Comparison of ENCODE assay signal across 15 cellular contexts in genomic region chr19:2138061-2138728, GRCh38. TPM values are rescaled to one million over a fixed set of nuclear protein-coding genes. Genes with fewer than 3 reads are reported as not detected.
A peak's percentile ranks its signal among the peaks of the same experiment; 100 is the strongest.
DNase-seq lines count a peak whose midpoint lies in the region; ATAC-seq and TF ChIP-seq lines count a peak whose summit lies in the region.
"Had no signal": no experiment of that assay in that cellular context is flagged by ENCODE, and none has a peak within 500 bp of the region (broad histone marks: within the 10 kb centered on the region; RNA-seq: fewer than 3 reads in every experiment).

No MANE protein-coding gene starts in this region.

- H3K27me3 Mint-ChIP-seq in endodermal cell (ENCODE audit: insufficient read depth) (no peaks in the 10 kb centered on the region), nephron progenitor cell (ENCODE audit: low read depth, poor library complexity) (no peaks in the 10 kb centered on the region)

- H3K9ac ChIP-seq in endodermal cell (ENCODE audit: extremely low read depth, low read length, poor library complexity, severe bottlenecking), result no peak overlapping the region

- no peak for ATAC-seq in HG03097 (IDR thresholded peaks at IDR 0.05; ENCODE audit: low FRiP score, unreplicated experiment)

- intact Hi-C loops in A673 (cut with micrococcal nuclease; ENCODE audit: unreplicated experiment), result no loop called here

- H3K4me3 ChIP-seq in A673 (ENCODE audit: low read depth, low read length, poor library complexity, severe bottlenecking) (no peak overlapping the region), endodermal cell (ENCODE audit: low read length) (no peak overlapping the region)
- no peak overlapping the region for H3K4me3 ChIP-seq in effector memory CD4-positive, alpha-beta T cell (ENCODE audit: insufficient read depth, low read depth, low read length, poor library complexity, severe bottlenecking)
- H3K4me3 ChIP-seq: MG63 had no signal

- no peak for DNase-seq in A673 (ENCODE audit: low spot score)
- no peak for DNase-seq in endodermal cell
- DNase-seq in nephron progenitor cell, result no peak
- no peak for DNase-seq in effector memory CD4-positive, alpha-beta T cell
- no peak for DNase-seq in activated CD4-positive, alpha-beta T cell treated with anti-CD3 and anti-CD28 coated beads, Interleukin-2, amount 50 U/mL, for 4 hours
- no peak for DNase-seq in stimulated activated naive CD4-positive, alpha-beta T cell treated with Interleukin-2 at 50 U/mL for 16 hours (lab: John Stamatoyannopoulos, UW)
- DNase-seq: AML-193, Calu3, MG63, NCI-H1105, NCI-H1694 treated with DMSO at 0.1 percent for 48 hours, NCI-H345, SHP77 treated with DMSO at 0.1 percent for 48 hours had no signal

- H3K4me3 Mint-ChIP-seq in endodermal cell (no peak overlapping the region), nephron progenitor cell (no peak overlapping the region)

- peak overlapping the region; percentile 37 for H3K27ac Mint-ChIP-seq in endodermal cell
- peak overlapping the region; percentile 83 for H3K27ac Mint-ChIP-seq in nephron progenitor cell

- no TSS peak for BruUV-seq in A673 (replicated peaks; lab: Mats Ljungman, UMichigan)

- TF ChIP-seq CTCF in A673 (conservative IDR thresholded peaks at IDR 0.05; ENCODE audit: low read depth, low read length) (no peak), endodermal cell (conservative IDR thresholded peaks at IDR 0.05) (no peak), nephron progenitor cell (IDR thresholded peaks at IDR 0.05) (no peak)

- TF ChIP-seq EP300 in Ishikawa (IDR thresholded peaks at IDR 0.05; ENCODE audit: borderline replicate concordance), result peak; percentile 17; the same call in 1 of the 2 replicates

- no peaks in the 10 kb centered on the region for H3K9me3 Mint-ChIP-seq in endodermal cell
- H3K9me3 Mint-ChIP-seq in nephron progenitor cell, result no peaks in the 10 kb centered on the region

- H3K36me3 Mint-ChIP-seq in endodermal cell (ENCODE audit: low read depth) (peaks cover 44% of the 10 kb centered on the region), nephron progenitor cell (ENCODE audit: low read depth) (peaks cover 50% of the 10 kb centered on the region)

- WGBS in endodermal cell (ENCODE audit: insufficient coverage in 1 of 2, insufficient read length in 1 of 2), 2 experiments, result 91 to 93% methylated on average over 19 to 23 of the region's 23 CpGs

- no peak for TF ChIP-seq RAD21 in Ishikawa (IDR thresholded peaks at IDR 0.05; ENCODE audit: low read depth)

- H3K4me1 Mint-ChIP-seq in endodermal cell (no peaks in the 10 kb centered on the region), nephron progenitor cell (peaks cover 37% of the 10 kb centered on the region)

- CTCF ChIA-PET in A673 (lab: Charles Lee), result no interaction called here

- no peaks in the 10 kb centered on the region for H3K9me3 ChIP-seq in A673 (ENCODE audit: low read depth, low read length, poor library complexity, severe bottlenecking)
- no peaks in the 10 kb centered on the region for H3K9me3 ChIP-seq in endodermal cell (ENCODE audit: control insufficient read depth, low read length)
- no peaks in the 10 kb centered on the region for H3K9me3 ChIP-seq in effector memory CD4-positive, alpha-beta T cell (ENCODE audit: control insufficient read depth, low read length)
- H3K9me3 ChIP-seq: MG63 had no signal

- peak overlapping the region; percentile 33 for H3K27ac ChIP-seq in A673 (ENCODE audit: low read depth, low read length, poor library complexity, severe bottlenecking)
- peak overlapping the region; percentile 8 for H3K27ac ChIP-seq in endodermal cell (ENCODE audit: low read depth, low read length)
- H3K27ac ChIP-seq in effector memory CD4-positive, alpha-beta T cell (ENCODE audit: insufficient read depth, low read length, poor library complexity, severe bottlenecking), result no peak overlapping the region

- H3K4me1 ChIP-seq in A673 (ENCODE audit: insufficient read depth, low read length, poor library complexity, severe bottlenecking) (no peaks in the 10 kb centered on the region), endodermal cell (ENCODE audit: control insufficient read depth, insufficient read depth, low read length) (no peaks in the 10 kb centered on the region)
- no peaks in the 10 kb centered on the region for H3K4me1 ChIP-seq in effector memory CD4-positive, alpha-beta T cell (ENCODE audit: control insufficient read depth, insufficient read depth, low read length, poor library complexity, severe bottlenecking)

- POLR2A ChIA-PET in A673 (lab: Charles Lee; ENCODE audit: low non-redundant PET), result no interaction called here

- H3K36me3 ChIP-seq in A673 (ENCODE audit: insufficient read depth, low read length, poor library complexity, severe bottlenecking) (peaks cover 12% of the 10 kb centered on the region), endodermal cell (ENCODE audit: control insufficient read depth, insufficient read depth, low read length) (peaks cover 49% of the 10 kb centered on the region)
- H3K36me3 ChIP-seq in effector memory CD4-positive, alpha-beta T cell (ENCODE audit: control insufficient read depth, insufficient read depth, low read length), result peaks cover 37% of the 10 kb centered on the region
- H3K36me3 ChIP-seq: MG63 had no signal

- no peaks in the 10 kb centered on the region for H3K27me3 ChIP-seq in A673 (replicated peaks; ENCODE audit: insufficient read depth, low read depth, low read length, poor library complexity)
- no peaks in the 10 kb centered on the region for H3K27me3 ChIP-seq in endodermal cell (ENCODE audit: control insufficient read depth, insufficient read depth, low read length, poor library complexity, severe bottlenecking)
- H3K27me3 ChIP-seq in effector memory CD4-positive, alpha-beta T cell (replicated peaks; ENCODE audit: control insufficient read depth, insufficient read depth, low read length, poor library complexity, severe bottlenecking), result no peaks in the 10 kb centered on the region
- H3K27me3 ChIP-seq: MG63 had no signal

TF ChIP-seq in Ishikawa, 13 proteins besides CTCF, POLR2A, EP300 and RAD21:
- peak; percentile 55 for TF ChIP-seq NFIC (IDR thresholded peaks at IDR 0.05)
- TF ChIP-seq, protein P1, sequence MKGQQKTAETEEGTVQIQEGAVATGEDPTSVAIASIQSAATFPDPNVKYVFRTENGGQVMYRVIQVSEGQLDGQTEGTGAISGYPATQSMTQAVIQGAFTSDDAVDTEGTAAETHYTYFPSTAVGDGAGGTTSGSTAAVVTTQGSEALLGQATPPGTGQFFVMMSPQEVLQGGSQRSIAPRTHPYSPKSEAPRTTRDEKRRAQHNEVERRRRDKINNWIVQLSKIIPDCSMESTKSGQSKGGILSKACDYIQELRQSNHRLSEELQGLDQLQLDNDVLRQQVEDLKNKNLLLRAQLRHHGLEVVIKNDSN (IDR thresholded peaks at IDR 0.05), result peak; percentile 73
- peak; percentile 71 for TF ChIP-seq MAX (IDR thresholded peaks at IDR 0.05)
- TF ChIP-seq TCF12 (IDR thresholded peaks at IDR 0.05; ENCODE audit: low read depth), result no peak; the same call in 1 of the 2 replicates
- 0 out of 2 replicates have a peak, but pooled peaks have one; percentile 21 for TF ChIP-seq YY1 (IDR thresholded peaks at IDR 0.05; ENCODE audit: low read depth)

RNA-seq across cellular contexts. Expression of gene AP3D1, which starts 13.2 kb away (rescaled TPM):
- 148 and 154 TPM in 2 replicates for total RNA-seq in A673 (2021)
- total RNA-seq in endodermal cell, result 100 to 1,000 TPM; 162 to 181 TPM
- polyA plus RNA-seq in endodermal cell (2013, experiment 1 of 2), result 115 TPM
- polyA plus RNA-seq in endodermal cell (2013, experiment 2 of 2), result 103 TPM

RNA-seq across cellular contexts. Expression of gene DOT1L, which starts 25.5 kb away (rescaled TPM):
- total RNA-seq in A673 (2021), result 71.2 and 78.8 TPM in 2 replicates
- 100 to 1,000 TPM in 1 of 2 donors, 10 to 100 TPM in 1; 84.3 to 102 TPM for total RNA-seq in endodermal cell
- polyA plus RNA-seq in endodermal cell (2013, experiment 1 of 2), result 78.1 TPM
- polyA plus RNA-seq in endodermal cell (2013, experiment 2 of 2), result 65.1 TPM

RNA-seq across cellular contexts. Expression of gene IZUMO4, which starts 41.5 kb away (rescaled TPM):
- 1.6 and 2.5 TPM in 2 replicates for total RNA-seq in A673 (2021)
- total RNA-seq in endodermal cell, result 1 to 10 TPM; 4.3 to 5.4 TPM
- 4.3 TPM for polyA plus RNA-seq in endodermal cell (2013, experiment 1 of 2)
- 4.6 TPM for polyA plus RNA-seq in endodermal cell (2013, experiment 2 of 2)

RNA-seq across cellular contexts. Expression of gene MOB3A, which starts 42.1 kb away (rescaled TPM):
- total RNA-seq in A673 (2021), result 40.7 and 47.1 TPM in 2 replicates
- 10 to 100 TPM; 20.9 to 21.8 TPM for total RNA-seq in endodermal cell
- 16.9 TPM for polyA plus RNA-seq in endodermal cell (2013, experiment 1 of 2)
- 15.9 TPM for polyA plus RNA-seq in endodermal cell (2013, experiment 2 of 2)
